ENCODE assay signal across 16 cellular contexts in genomic region chr12:7009512-7009911, GRCh38. TPM values are rescaled to one million over a fixed set of nuclear protein-coding genes. Genes with fewer than 3 reads are reported as not detected.
DNase-seq lines count a peak whose midpoint lies in the region; ATAC-seq, FAIRE-seq and TF ChIP-seq lines count a peak whose summit lies in the region.
"Had no signal": no experiment of that assay in that cellular context is flagged by ENCODE, and none has a peak within 500 bp of the region (broad histone marks: within the 10 kb centered on the region; RNA-seq: fewer than 3 reads in every experiment).

No MANE protein-coding gene starts in this region.

- H3K56ac ChIP-seq in IMR-90 (ENCODE audit: extremely low read depth, insufficient read depth, low read length): no peak overlapping the region

- H4K5ac ChIP-seq in IMR-90 (ENCODE audit: low read depth, low read length): no peak overlapping the region

- TF ChIP-seq CTCF in 22Rv1 (IDR thresholded peaks at IDR 0.05) (no peak), IMR-90 (conservative IDR thresholded peaks at IDR 0.05; ENCODE audit: low read depth, low read length) (no peak), psoas muscle (IDR thresholded peaks at IDR 0.05) (no peak), spleen (IDR thresholded peaks at IDR 0.05 in 8 of 11, conservative IDR thresholded peaks at IDR 0.05 in 3 of 11) (no peak)

- no peak overlapping the region for H3K4me2 ChIP-seq in IMR-90 (ENCODE audit: low read depth, low read length)

- ATAC-seq in IMR-90 (ENCODE audit: low read depth) (peak; percentile 80), psoas muscle (no peak), HG03460 (IDR thresholded peaks at IDR 0.05; ENCODE audit: unreplicated experiment) (no peak)

- no TSS peak for BruUV-seq in IMR-90 (replicated peaks; lab: Mats Ljungman, UMichigan)

- H2AK5ac ChIP-seq in IMR-90 (ENCODE audit: low read depth, low read length): no peak overlapping the region

- no peak overlapping the region for H3K23ac ChIP-seq in IMR-90 (ENCODE audit: low read depth, low read length)

- H3K4me1 ChIP-seq in IMR-90 (ENCODE audit: control insufficient read depth, insufficient read depth, low read length) (no peaks in the 10 kb centered on the region), psoas muscle (peaks cover 83% of the 10 kb centered on the region), spleen (peaks cover 0 to 36% (median 13%) of the 10 kb centered on the region in 6 donors)
- H3K4me1 ChIP-seq: HAP-1 had no signal

- no peak overlapping the region for H3K18ac ChIP-seq in IMR-90 (ENCODE audit: low read depth, low read length)

- in situ Hi-C loops in IMR-90 (cut with MboI; ENCODE audit: low sequenced_read_pairs): no loop called here

- H2BK20ac ChIP-seq in IMR-90 (ENCODE audit: low read depth, low read length): no peak overlapping the region

- no peak overlapping the region for H3K9ac ChIP-seq in IMR-90 (ENCODE audit: low read depth, low read length)
- H3K9ac ChIP-seq: BLaER1 treated with 17β-estradiol and CSF1 and Interleukin-3, amounts not matched to agents 10 nM and 100 nM had no signal

- H3K36me3 ChIP-seq in IMR-90 (ENCODE audit: control insufficient read depth, insufficient read depth, low read length) (no peaks in the 10 kb centered on the region; the same call in 1 of the 2 replicates), psoas muscle (ENCODE audit: insufficient read depth in 1 of 2, low read depth in 1 of 2) (peaks cover 2 to 20% of the 10 kb centered on the region in 2 donors), spleen (peaks cover 0 to 81% (median 7%) of the 10 kb centered on the region in 6 donors)

- H3K9me1 ChIP-seq in IMR-90 (ENCODE audit: insufficient read depth, low read length): 0 out of 2 replicates have a peak, but pooled peaks cover 3% of the 10 kb centered on the region

- H2BK5ac ChIP-seq in IMR-90 (ENCODE audit: low read depth, low read length, poor library complexity, severe bottlenecking): no peak overlapping the region

- CTCF ChIA-PET in IMR-90 (lab: Yijun Ruan, JAX): interaction anchor here (1.2 kb wide), 1 partner anchor 9 kb away, joined by 3 read pairs; the partner anchor contains the start of gene LPCAT3

- H2BK15ac ChIP-seq in IMR-90 (ENCODE audit: low read depth, low read length): no peak overlapping the region

- H2AFZ ChIP-seq in IMR-90 (replicated peaks; ENCODE audit: low read length, poor library complexity): no peak overlapping the region

- no peak overlapping the region for H4K91ac ChIP-seq in IMR-90 (ENCODE audit: insufficient read depth, low read depth, low read length)

- H3K27me3 ChIP-seq in IMR-90 (ENCODE audit: control insufficient read depth, insufficient read depth, low read length): no peaks in the 10 kb centered on the region
- H3K27me3 ChIP-seq in psoas muscle (ENCODE audit: insufficient read depth in 3 of 3, low read length in 2 of 3): no peaks in the 10 kb centered on the region
- no peaks in the 10 kb centered on the region for H3K27me3 ChIP-seq in spleen (replicated peaks in 1 of 7)
- H3K27me3 ChIP-seq: BLaER1 treated with 17β-estradiol and CSF1 and Interleukin-3, amounts not matched to agents 10 nM and 100 nM had no signal

- dilution Hi-C loops in IMR-90 (cut with HindIII; ENCODE audit: low sequenced_read_pairs, unreplicated experiment): no loop called here

- H3K79me1 ChIP-seq in IMR-90 (ENCODE audit: low read depth in 1 of 2, low read length in 2 of 2): peaks cover 3 to 23% of the 10 kb centered on the region in 2 experiments; a peak in 3 of 4 replicates

- H2AK9ac ChIP-seq in IMR-90 (replicated peaks; ENCODE audit: low read depth, low read length, poor library complexity): no peak overlapping the region

- H2BK120ac ChIP-seq in IMR-90 (ENCODE audit: low read depth, low read length): no peak overlapping the region

- H3K27ac ChIP-seq in 22Rv1 (peak overlapping the region; percentile 4; the same call in 1 of the 2 replicates), IMR-90 (ENCODE audit: insufficient read depth, low read length) (no peak overlapping the region), psoas muscle (peak overlapping the region; percentile 52), spleen (no peak overlapping the region)
- H3K27ac ChIP-seq: HL-60 had no signal

- H3K9me3 ChIP-seq in IMR-90 (ENCODE audit: control insufficient read depth, insufficient read depth, low read length) (no peaks in the 10 kb centered on the region), psoas muscle (no peaks in the 10 kb centered on the region), spleen (no peaks in the 10 kb centered on the region)
- H3K9me3 ChIP-seq: BLaER1 treated with 17β-estradiol and CSF1 and Interleukin-3, amounts not matched to agents 10 nM and 100 nM; HAP-1 had no signal

- H3K4me3 ChIP-seq in IMR-90 (ENCODE audit: insufficient read depth, low read depth, low read length): no peak overlapping the region
- H3K4me3 ChIP-seq in psoas muscle: no peak overlapping the region
- no peak overlapping the region for H3K4me3 ChIP-seq in spleen
- H3K4me3 ChIP-seq: BLaER1 treated with 17β-estradiol and CSF1 and Interleukin-3, amounts not matched to agents 10 nM and 100 nM; HAP-1 had no signal

- peaks cover 2% of the 10 kb centered on the region; the same call in 1 of the 2 replicates for H4K20me1 ChIP-seq in IMR-90 (ENCODE audit: insufficient read depth, low read length)

- H4K8ac ChIP-seq in IMR-90 (ENCODE audit: low read depth in 2 of 2, low read length in 2 of 2): no peak overlapping the region

- TF ChIP-seq POLR2A in IMR-90 (IDR thresholded peaks at IDR 0.05; ENCODE audit: low read depth, low read length) (no peak), spleen (IDR thresholded peaks at IDR 0.05) (no peak), GM12892 (IDR thresholded peaks at IDR 0.05; ENCODE audit: low read depth, low read length) (no peak)

- no peak overlapping the region for H3K14ac ChIP-seq in IMR-90 (replicated peaks; ENCODE audit: low read depth, low read length)

- no peak overlapping the region for H3K4ac ChIP-seq in IMR-90 (ENCODE audit: low read depth, low read length)

- no peak for FAIRE-seq in GM12892 (lab: Jason Lieb, UNC)
- FAIRE-seq: H1 had no signal

- intact Hi-C loops in IMR-90 (cut with micrococcal nuclease): no loop called here
- intact Hi-C loops in psoas muscle (cut with DNase I): no loop called here
- intact Hi-C loops in spleen (cut with DNase I; ENCODE audit: low total_unique reads): no loop called here

- no peak for TF ChIP-seq RAD21 in IMR-90 (IDR thresholded peaks at IDR 0.05; ENCODE audit: low read length)

- POLR2A ChIA-PET in IMR-90 (lab: Charles Lee; ENCODE audit: unreplicated experiment): no interaction called here

- peak; percentile 22 for DNase-seq in IMR-90
- peak; percentile 65 for DNase-seq in fibroblast of gingiva (ENCODE audit: low read depth)
- DNase-seq in psoas muscle: no peak
- no peak for DNase-seq in spleen
- no peak for DNase-seq in ureter (ENCODE audit: low spot score)
- DNase-seq in GM12892 (ENCODE audit: insufficient read length): no peak
- DNase-seq: ACHN; CD4-positive, alpha-beta T cell; DMS79; HFFc6 had no signal

TF ChIP-seq in IMR-90, 13 proteins besides CTCF, POLR2A, EP300 and RAD21:
- TF ChIP-seq RFX5 (IDR thresholded peaks at IDR 0.05; ENCODE audit: low read depth, low read length): no peak
TF ChIP-seq in IMR-90: peak in this region for 0.

RNA-seq across cellular contexts. Expression of gene LPCAT3, which starts 8.8 kb away (rescaled TPM):
- 6.4 and 7.0 TPM in 2 replicates for total RNA-seq in IMR-90 (2012; rRNA removed)
- polyA plus RNA-seq in IMR-90 (2012; rRNA removed): 17.4 and 18.6 TPM in 2 replicates
- 12.0 and 14.0 TPM in 2 replicates for polyA plus RNA-seq in IMR-90 (2012; cell fraction: cytosol; rRNA removed)
- 18.1 and 40.0 TPM in 2 replicates for polyA plus RNA-seq in IMR-90 (2012; cell fraction: nucleus; rRNA removed; ENCODE audit: low replicate concordance)
- total RNA-seq in psoas muscle: 10 to 100 TPM; 24.0 to 56.5 (median 41.6) TPM
- 10 to 100 TPM; 13.9 to 26.2 (median 17.4) TPM for polyA plus RNA-seq in psoas muscle
- 10 to 100 TPM; 28.8 to 52.5 (median 40.8) TPM for total RNA-seq in spleen
- polyA plus RNA-seq in spleen: 10 to 100 TPM in 2 of 3 donors, 1 to 10 TPM in 1; 9.7 to 13.5 (median 11.2) TPM
- 95.9 TPM for total RNA-seq in ureter
- polyA plus RNA-seq in GM12892 (2012; ENCODE audit: missing spikeins): 16.2 TPM

RNA-seq across cellular contexts. Expression of gene EMG1, which starts 38.8 kb away (rescaled TPM):
- total RNA-seq in IMR-90 (2012; rRNA removed) (43.6 and 66.1 TPM in 2 replicates), psoas muscle (10 to 100 TPM; 30.1 to 59.4 (median 44.8) TPM), spleen (10 to 100 TPM; 19.9 to 56.3 (median 44.0) TPM), ureter (68.0 TPM)
- polyA plus RNA-seq in IMR-90 (2012; rRNA removed) (37.5 and 43.1 TPM in 2 replicates), psoas muscle (10 to 100 TPM; 26.6 to 66.5 (median 50.4) TPM), spleen (10 to 100 TPM; 23.6 to 38.3 (median 37.1) TPM)
- 25.0 and 67.8 TPM in 2 replicates for polyA plus RNA-seq in IMR-90 (2012; cell fraction: cytosol; rRNA removed)
- 11.1 and 24.5 TPM in 2 replicates for polyA plus RNA-seq in IMR-90 (2012; cell fraction: nucleus; rRNA removed; ENCODE audit: low replicate concordance)
- polyA plus RNA-seq in GM12892 (2012; ENCODE audit: missing spikeins): 109 TPM

RNA-seq across cellular contexts. Expression of gene PHB2, which starts 39.0 kb away (rescaled TPM):
- total RNA-seq in IMR-90 (2012; rRNA removed) (219 and 240 TPM in 2 replicates), psoas muscle (100 to 1,000 TPM; 137 to 278 (median 180) TPM), spleen (100 to 1,000 TPM; 127 to 143 (median 133) TPM), ureter (221 TPM)
- polyA plus RNA-seq in IMR-90 (2012; rRNA removed) (286 and 298 TPM in 2 replicates), psoas muscle (100 to 1,000 TPM; 176 to 381 (median 208) TPM), spleen (100 to 1,000 TPM; 166 to 199 (median 177) TPM)
- polyA plus RNA-seq in IMR-90 (2012; cell fraction: cytosol; rRNA removed): 237 and 296 TPM in 2 replicates
- 247 and 256 TPM in 2 replicates for polyA plus RNA-seq in IMR-90 (2012; cell fraction: nucleus; rRNA removed; ENCODE audit: low replicate concordance)
- polyA plus RNA-seq in GM12892 (2012; ENCODE audit: missing spikeins): 315 TPM

RNA-seq across cellular contexts. Expression of gene C1S, which starts 51.0 kb away (rescaled TPM):
- 34.4 and 49.6 TPM in 2 replicates for total RNA-seq in IMR-90 (2012; rRNA removed)
- polyA plus RNA-seq in IMR-90 (2012; rRNA removed): 64.1 and 85.4 TPM in 2 replicates
- 38.0 and 64.8 TPM in 2 replicates for polyA plus RNA-seq in IMR-90 (2012; cell fraction: cytosol; rRNA removed)
- 60.2 and 228 TPM in 2 replicates for polyA plus RNA-seq in IMR-90 (2012; cell fraction: nucleus; rRNA removed; ENCODE audit: low replicate concordance)
- total RNA-seq in psoas muscle: 10 to 100 TPM; 49.0 to 98.5 (median 75.6) TPM
- 10 to 100 TPM; 35.9 to 44.4 (median 38.2) TPM for polyA plus RNA-seq in psoas muscle
- total RNA-seq in spleen: 100 to 1,000 TPM; 235 to 451 (median 312) TPM
- 100 to 1,000 TPM; 102 to 179 (median 128) TPM for polyA plus RNA-seq in spleen
- total RNA-seq in ureter: 293 TPM
- polyA plus RNA-seq in GM12892 (2012; ENCODE audit: missing spikeins): 1.00 TPM

RNA-seq across cellular contexts. Expression of gene PTPN6, which starts 58.4 kb away (rescaled TPM):
- total RNA-seq in IMR-90 (2012; rRNA removed) (under 0.01 TPM in 1 of 2 replicates, not detected in the other), psoas muscle (1 to 10 TPM; 3.6 to 7.6 (median 4.6) TPM), spleen (100 to 1,000 TPM; 314 to 431 (median 423) TPM), ureter (40.4 TPM)
- polyA plus RNA-seq in IMR-90 (2012; rRNA removed) (0.14 TPM in 1 of 2 replicates, not detected in the other), psoas muscle (1 to 10 TPM; 1.3 to 2.6 (median 2.1) TPM), spleen (100 to 1,000 TPM; 398 to 713 (median 604) TPM)
- 0.08 TPM in 1 of 2 replicates, not detected in the other for polyA plus RNA-seq in IMR-90 (2012; cell fraction: cytosol; rRNA removed)
- 0.66 and 0.67 TPM in 2 replicates for polyA plus RNA-seq in IMR-90 (2012; cell fraction: nucleus; rRNA removed; ENCODE audit: low replicate concordance)
- 286 TPM for polyA plus RNA-seq in GM12892 (2012; ENCODE audit: missing spikeins)
- total RNA-seq: HFFc6 had no signal

Comparison
In these comparisons a context has a peak if more than half of its experiments do, and no peak if none do; other contexts are left out.
1. H3K27ac ChIP-seq: peak in 22Rv1 (single experiment) and psoas muscle (single experiment); none in IMR-90 (single experiment) and spleen (0 of 8).
2. DNase-seq: peak in IMR-90 (single experiment) and fibroblast of gingiva (single experiment); none in psoas muscle (0 of 2), spleen (single experiment), ureter (single experiment) and GM12892 (single experiment).